ENCODE assay signal across 10 cellular contexts in the genomic region with DNA sequence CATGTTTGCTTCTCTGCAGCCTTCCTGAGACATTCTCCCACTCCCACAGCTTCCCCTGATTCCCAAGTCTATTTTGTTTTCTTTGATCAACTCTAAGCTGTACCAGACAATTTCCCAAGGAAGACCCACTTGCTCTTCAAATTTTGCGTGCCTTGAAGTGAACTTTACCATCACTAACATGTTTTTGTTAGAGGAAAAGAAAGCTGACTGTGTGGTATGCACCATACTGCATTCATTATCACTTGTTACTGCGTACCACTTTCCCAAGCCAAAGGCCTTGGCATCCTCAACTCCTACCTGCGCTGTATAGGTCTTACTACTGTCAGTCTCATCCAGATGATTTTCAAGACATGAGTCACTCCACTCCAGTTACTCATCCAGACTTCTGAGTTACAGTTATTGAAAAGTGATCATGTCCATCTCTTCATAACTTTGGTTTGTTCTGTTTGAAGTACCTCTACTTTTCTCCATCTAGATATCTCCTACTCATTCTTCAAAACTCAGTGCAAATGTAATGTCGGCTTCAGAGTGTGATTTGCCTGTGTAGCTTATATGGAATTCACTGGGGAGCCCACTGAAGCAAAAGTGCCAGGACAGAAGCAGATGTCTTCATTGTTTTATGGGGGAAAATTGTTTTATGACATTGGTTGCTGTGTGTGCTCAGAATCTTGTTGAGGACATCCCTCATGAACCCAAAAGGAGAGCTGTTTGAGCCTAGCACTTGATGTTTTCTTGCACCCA. TPM values are rescaled to one million over a fixed set of nuclear protein-coding genes. Genes with fewer than 3 reads are reported as not detected.
DNase-seq lines count a peak whose midpoint lies in the region; ATAC-seq, FAIRE-seq and TF ChIP-seq lines count a peak whose summit lies in the region.
"Had no signal": no experiment of that assay in that cellular context is flagged by ENCODE, and none has a peak within 500 bp of the region (broad histone marks: within the 10 kb centered on the region; RNA-seq: fewer than 3 reads in every experiment).

No MANE protein-coding gene starts in this region.

- TF ChIP-seq RAD21 in K562 (CRISPR knock-in tag; conservative IDR thresholded peaks at IDR 0.05 in 1 of 2, IDR thresholded peaks at IDR 0.05 in 1 of 2), result no peak

- H3K27ac Mint-ChIP-seq in activated CD8-positive, alpha-beta T cell treated with anti-CD3 and anti-CD28 coated beads for 36 hours, result peak overlapping the region; percentile 99
- H3K27ac Mint-ChIP-seq in activated CD8-positive, alpha-beta T cell treated with anti-CD3 and anti-CD28 coated beads, Interleukin-2, amount 10 ng/mL, durations not matched to agents 7 days and 5 days, result no peak overlapping the region

- H3K9ac ChIP-seq in K562 (ENCODE audit: insufficient read depth in 1 of 2, low read depth in 2 of 2, low read length in 2 of 2) (no peak overlapping the region), skeletal muscle tissue (ENCODE audit: low read depth in 1 of 3, low read length in 3 of 3) (no peak overlapping the region)

- DNase-seq in activated CD8-positive, alpha-beta T cell treated with anti-CD3 and anti-CD28 coated beads for 36 hours, result no peak
- no peak for DNase-seq in activated CD8-positive, alpha-beta T cell treated with anti-CD3 and anti-CD28 coated beads, Interleukin-2, amount 10 ng/mL, durations not matched to agents 7 days and 5 days
- DNase-seq in NCI-H460 (ENCODE audit: extremely low read depth, low read depth), result peak; percentile 24
- DNase-seq in K562 (ENCODE audit: extremely low read depth in 1 of 4, low spot score in 3 of 4), result peak in 3 of 4 experiments; percentile 17 to 61 (median 23)
- DNase-seq in activated gamma-delta T cell treated with Interleukin-2 at 50 U/mL for 16 hours, result no peak
- DNase-seq in NCI-H1436 treated with DMSO at 0.1 percent for 48 hours (lab: John Stamatoyannopoulos, UW), result no peak
- DNase-seq: NCI-H1092 had no signal

- H3K4me1 ChIP-seq in K562 (replicated peaks in 1 of 2; ENCODE audit: control insufficient read depth in 2 of 2, insufficient read depth in 2 of 2, low read length in 2 of 2), result peaks cover 0 to 24% of the 10 kb centered on the region in 2 experiments; a peak in 2 of 5 replicates
- H3K4me1 ChIP-seq in skeletal muscle tissue (ENCODE audit: control insufficient read depth in 3 of 3, insufficient read depth in 3 of 3, low read length in 3 of 3), result peaks cover 17 to 38% (median 21%) of the 10 kb centered on the region in 3 donors

- POLR2A ChIA-PET in activated CD8-positive, alpha-beta T cell treated with anti-CD3 and anti-CD28 coated beads for 36 hours (lab: Charles Lee), result interaction anchor here (0.9 to 4.4 kb wide), 9 partner anchors 9 to 1134 kb away, joined by 3 to 22 read pairs (median 4); partner anchors contain the start of gene SLC18B1
- POLR2A ChIA-PET in activated CD8-positive, alpha-beta T cell treated with anti-CD3 and anti-CD28 coated beads, Interleukin-2, amount 10 ng/mL, durations not matched to agents 7 days and 5 days (lab: Charles Lee), result interaction anchor here (1.2 kb wide), 1 partner anchor 306 kb away, joined by 3 read pairs; no protein-coding TSS in a partner anchor
- POLR2A ChIA-PET in K562 (lab: Yijun Ruan, JAX), result interaction anchor here (1.0 to 1.2 kb wide), 2 partner anchors 9 to 20 kb away, joined by 4 read pairs; no protein-coding TSS in a partner anchor

- H3K4me2 ChIP-seq in K562 (ENCODE audit: insufficient read depth, low read length), result no peak overlapping the region

- no peaks in the 10 kb centered on the region for H3K9me3 Mint-ChIP-seq in activated CD8-positive, alpha-beta T cell treated with anti-CD3 and anti-CD28 coated beads for 36 hours
- H3K9me3 Mint-ChIP-seq in activated CD8-positive, alpha-beta T cell treated with anti-CD3 and anti-CD28 coated beads, Interleukin-2, amount 10 ng/mL, durations not matched to agents 7 days and 5 days (ENCODE audit: insufficient read depth), result no peaks in the 10 kb centered on the region

- TF ChIP-seq EP300 in K562 (IDR thresholded peaks at IDR 0.05; ENCODE audit: low read length), result no peak

- H2AFZ ChIP-seq in K562 (ENCODE audit: low read depth, low read length), result no peak overlapping the region

- H3K9me3 ChIP-seq in K562 (replicated peaks; ENCODE audit: control insufficient read depth, insufficient read depth, low read depth, low read length), result no peaks in the 10 kb centered on the region
- H3K9me3 ChIP-seq in skeletal muscle tissue (ENCODE audit: control insufficient read depth in 3 of 3, low read length in 3 of 3), result no peaks in the 10 kb centered on the region

- H4K20me1 ChIP-seq in K562 (replicated peaks; ENCODE audit: control insufficient read depth, insufficient read depth, low read length), result peaks cover 42% of the 10 kb centered on the region

- 17% methylated on average over 4 of the region's 4 CpGs for WGBS in K562 (ENCODE audit: insufficient coverage, low coverage, missing lambda C conversion rate)

- H3K36me3 ChIP-seq in K562 (ENCODE audit: control insufficient read depth, insufficient read depth, low read length), result peaks cover 41% of the 10 kb centered on the region
- peaks cover 2 to 31% (median 4%) of the 10 kb centered on the region in 3 donors for H3K36me3 ChIP-seq in skeletal muscle tissue (ENCODE audit: control insufficient read depth in 3 of 3, insufficient read depth in 3 of 3, low read length in 3 of 3)

- H3K4me3 ChIP-seq in K562, result no peak overlapping the region
- no peak overlapping the region for H3K4me3 ChIP-seq in skeletal muscle tissue (ENCODE audit: low read length in 3 of 3)

- intact Hi-C loops in activated CD8-positive, alpha-beta T cell treated with anti-CD3 and anti-CD28 coated beads for 36 hours (cut with micrococcal nuclease), result loop anchor here (5.0 kb wide), 1 partner anchor 143 kb away; no protein-coding TSS in a partner anchor
- intact Hi-C loops in K562 (cut with micrococcal nuclease), result loop anchor here (5.0 to 10.0 kb wide), 2 partner anchors 155 to 287 kb away; no protein-coding TSS in a partner anchor

- no peaks in the 10 kb centered on the region for H3K27me3 ChIP-seq in K562 (ENCODE audit: control insufficient read depth in 2 of 2, insufficient read depth in 2 of 2, low read length in 2 of 2)
- H3K27me3 ChIP-seq in skeletal muscle tissue (ENCODE audit: control insufficient read depth in 3 of 3, insufficient read depth in 3 of 3, low read length in 3 of 3), result no peaks in the 10 kb centered on the region

- H3K4me1 Mint-ChIP-seq in activated CD8-positive, alpha-beta T cell treated with anti-CD3 and anti-CD28 coated beads for 36 hours (ENCODE audit: low read depth), result peaks cover 42% of the 10 kb centered on the region
- H3K4me1 Mint-ChIP-seq in activated CD8-positive, alpha-beta T cell treated with anti-CD3 and anti-CD28 coated beads, Interleukin-2, amount 10 ng/mL, durations not matched to agents 7 days and 5 days (ENCODE audit: low read depth), result peaks cover 49% of the 10 kb centered on the region

- FAIRE-seq in K562 (lab: Jason Lieb, UNC), result no peak

- H3K36me3 Mint-ChIP-seq in activated CD8-positive, alpha-beta T cell treated with anti-CD3 and anti-CD28 coated beads for 36 hours (ENCODE audit: low read depth), result peaks cover 49% of the 10 kb centered on the region
- H3K36me3 Mint-ChIP-seq in activated CD8-positive, alpha-beta T cell treated with anti-CD3 and anti-CD28 coated beads, Interleukin-2, amount 10 ng/mL, durations not matched to agents 7 days and 5 days (ENCODE audit: low read depth), result peaks cover 52% of the 10 kb centered on the region

- TF ChIP-seq CTCF in activated CD8-positive, alpha-beta T cell treated with anti-CD3 and anti-CD28 coated beads for 36 hours (IDR thresholded peaks at IDR 0.05), result no peak
- TF ChIP-seq CTCF in K562 (IDR thresholded peaks at IDR 0.05 in 2 of 3, conservative IDR thresholded peaks at IDR 0.05 in 1 of 3; ENCODE audit: insufficient read depth in 2 of 3, low read depth in 1 of 3, low read length in 3 of 3), result no peak

- peak; percentile 70 for TF ChIP-seq POLR2A in K562 (conservative IDR thresholded peaks at IDR 0.05)

- CTCF ChIA-PET in activated CD8-positive, alpha-beta T cell treated with anti-CD3 and anti-CD28 coated beads for 36 hours (lab: Charles Lee), result interaction anchor here (0.7 kb wide), 1 partner anchor 21 kb away, joined by 3 read pairs; the partner anchor contains the start of gene SLC18B1
- CTCF ChIA-PET in activated CD8-positive, alpha-beta T cell treated with anti-CD3 and anti-CD28 coated beads, Interleukin-2, amount 10 ng/mL, durations not matched to agents 7 days and 5 days (lab: Charles Lee), result interaction anchor here (1.0 kb wide), 1 partner anchor 540 kb away, joined by 3 read pairs; no protein-coding TSS in a partner anchor
- CTCF ChIA-PET in K562 (lab: Yijun Ruan, JAX; ENCODE audit: low intra/inter-chr PET ratio), result no interaction called here

- no peaks in the 10 kb centered on the region for H3K27me3 Mint-ChIP-seq in activated CD8-positive, alpha-beta T cell treated with anti-CD3 and anti-CD28 coated beads for 36 hours
- H3K27me3 Mint-ChIP-seq in activated CD8-positive, alpha-beta T cell treated with anti-CD3 and anti-CD28 coated beads, Interleukin-2, amount 10 ng/mL, durations not matched to agents 7 days and 5 days (ENCODE audit: low read depth), result no peaks in the 10 kb centered on the region

- peaks cover 34% of the 10 kb centered on the region for H3K79me2 ChIP-seq in K562 (ENCODE audit: control insufficient read depth, insufficient read depth, low read length)

- peak; percentile 21 for ATAC-seq in activated CD8-positive, alpha-beta T cell treated with anti-CD3 and anti-CD28 coated beads for 36 hours
- no peak for ATAC-seq in activated CD8-positive, alpha-beta T cell treated with anti-CD3 and anti-CD28 coated beads, Interleukin-2, amount 10 ng/mL, durations not matched to agents 7 days and 5 days
- ATAC-seq in K562, result peak; percentile 57
- no peak for ATAC-seq in HG03565 (IDR thresholded peaks at IDR 0.05; ENCODE audit: unreplicated experiment)

- in situ Hi-C loops in K562 (cut with MboI), result loop anchor here (10.0 to 25.0 kb wide), 3 partner anchors 735 to 1243 kb away; partner anchors contain the start of genes ENPP3, MED23 and SLC2A12

- no TSS peak for BruUV-seq in K562 (replicated peaks; lab: Mats Ljungman, UMichigan)

- H3K9me1 ChIP-seq in K562 (ENCODE audit: control insufficient read depth, insufficient read depth, low read length), result no peaks in the 10 kb centered on the region

- peak overlapping the region; percentile 49 for H3K4me3 Mint-ChIP-seq in activated CD8-positive, alpha-beta T cell treated with anti-CD3 and anti-CD28 coated beads for 36 hours
- no peak overlapping the region for H3K4me3 Mint-ChIP-seq in activated CD8-positive, alpha-beta T cell treated with anti-CD3 and anti-CD28 coated beads, Interleukin-2, amount 10 ng/mL, durations not matched to agents 7 days and 5 days

- H3K27ac ChIP-seq in K562 (ENCODE audit: extremely low read depth, low read depth, low read length) (no peak overlapping the region), skeletal muscle tissue (ENCODE audit: low read depth, low read length) (peak overlapping the region; percentile 10)
- H3K27ac ChIP-seq: C4-2B had no signal

RNA-seq across cellular contexts. Expression of gene RPS12, which starts 5.2 kb away (rescaled TPM):
- total RNA-seq in activated CD8-positive, alpha-beta T cell treated with anti-CD3 and anti-CD28 coated beads for 36 hours, result 1,000 to 10,000 TPM; 2,058 to 2,107 TPM
- 1,000 to 10,000 TPM; 1,299 to 1,346 TPM for total RNA-seq in activated CD8-positive, alpha-beta T cell treated with anti-CD3 and anti-CD28 coated beads, Interleukin-2, amount 10 ng/mL, durations not matched to agents 7 days and 5 days
- 2,409 and 2,686 TPM in 2 replicates for total RNA-seq in NCI-H460 (2014; rRNA removed; shearing (Covaris generic))
- 1,153 and 1,459 TPM in 2 replicates for polyA plus RNA-seq in NCI-H460 (2014; cell fraction: nucleus; rRNA removed)
- total RNA-seq in K562 (2011; cell fraction: chromatin; rRNA removed; ENCODE audit: low replicate concordance), result 363 and 458 TPM in 2 replicates
- total RNA-seq in K562 (2011; cell fraction: nucleolus; rRNA removed), result 943 and 1,017 TPM in 2 replicates
- total RNA-seq in K562 (2011; cell fraction: nucleoplasm; rRNA removed), result 1,246 and 2,729 TPM in 2 replicates
- 2,497 and 2,891 TPM in 2 replicates for total RNA-seq in K562 (2014; rRNA removed)
- total RNA-seq in K562 (2014; rRNA removed; fragmentation: Illumina TruSeq; extraction: Trizol), result 3,394 and 3,487 TPM in 2 replicates
- total RNA-seq in K562 (2015; rRNA removed; fragmentation: Illumina TruSeq; extraction: Trizol), result 2,347 and 2,541 TPM in 2 replicates
- 1,973 and 2,048 TPM in 2 replicates for total RNA-seq in K562 (2021)
- 5,249 and 6,224 TPM in 2 replicates for polyA plus RNA-seq in K562 (2011; rRNA removed)
- 7,336 and 9,426 TPM in 2 replicates for polyA plus RNA-seq in K562 (2011; cell fraction: cytosol; rRNA removed)
- polyA plus RNA-seq in K562 (2011; cell fraction: nucleus; rRNA removed), result 1,942 and 2,998 TPM in 2 replicates
- 4,153 and 5,760 TPM in 2 replicates for polyA plus RNA-seq in K562 (2012)
- 1,443 and 1,772 TPM in 2 replicates for polyA plus RNA-seq in K562 (2014; fragmentation: Illumina TruSeq; extraction: Trizol)
- polyA plus RNA-seq in K562 (2014; fragmentation: Nextera tagmentation; extraction: Ambion mirVana), result 1,000 to 10,000 TPM; 2,016 to 3,006 TPM
- 2,945 and 3,407 TPM in 2 replicates for polyA plus RNA-seq in K562 (2014; rRNA removed)
- 3,452 and 4,777 TPM in 2 replicates for polyA minus RNA-seq in K562 (2011; rRNA and poly(A)+ RNA removed)
- 1,188 and 1,495 TPM in 2 replicates for polyA minus RNA-seq in K562 (2011; cell fraction: cytosol; rRNA and poly(A)+ RNA removed)
- polyA minus RNA-seq in K562 (2011; cell fraction: nucleus; rRNA and poly(A)+ RNA removed), result 441 and 725 TPM in 2 replicates
- 1,506 TPM for total RNA-seq in skeletal muscle tissue

RNA-seq across cellular contexts. Expression of gene SLC18B1, which starts 21.1 kb away (rescaled TPM):
- 1 to 10 TPM; 7.0 to 8.5 TPM for total RNA-seq in activated CD8-positive, alpha-beta T cell treated with anti-CD3 and anti-CD28 coated beads for 36 hours
- 1 to 10 TPM; 6.0 to 6.3 TPM for total RNA-seq in activated CD8-positive, alpha-beta T cell treated with anti-CD3 and anti-CD28 coated beads, Interleukin-2, amount 10 ng/mL, durations not matched to agents 7 days and 5 days
- total RNA-seq in NCI-H460 (2014; rRNA removed; shearing (Covaris generic)), result 21.2 and 21.3 TPM in 2 replicates
- polyA plus RNA-seq in NCI-H460 (2014; cell fraction: nucleus; rRNA removed), result 18.7 and 34.1 TPM in 2 replicates
- total RNA-seq in K562 (2011; cell fraction: chromatin; rRNA removed; ENCODE audit: low replicate concordance), result 47.9 and 106 TPM in 2 replicates
- 38.9 and 46.3 TPM in 2 replicates for total RNA-seq in K562 (2011; cell fraction: nucleolus; rRNA removed)
- total RNA-seq in K562 (2011; cell fraction: nucleoplasm; rRNA removed), result 71.7 and 73.2 TPM in 2 replicates
- total RNA-seq in K562 (2014; rRNA removed) (26.4 and 28.2 TPM in 2 replicates), K562 (2014; rRNA removed; fragmentation: Illumina TruSeq; extraction: Trizol) (44.7 and 49.6 TPM in 2 replicates), K562 (2015; rRNA removed; fragmentation: Illumina TruSeq; extraction: Trizol) (19.5 and 23.5 TPM in 2 replicates), K562 (2021) (33.2 and 37.5 TPM in 2 replicates), skeletal muscle tissue (12.0 TPM)
- polyA plus RNA-seq in K562 (2011; rRNA removed) (25.7 and 49.1 TPM in 2 replicates), K562 (2014; fragmentation: Illumina TruSeq; extraction: Trizol) (35.6 and 41.5 TPM in 2 replicates), K562 (2014; fragmentation: Nextera tagmentation; extraction: Ambion mirVana) (10 to 100 TPM; 10.4 to 14.5 TPM), K562 (2014; rRNA removed) (32.0 and 39.9 TPM in 2 replicates)
- polyA plus RNA-seq in K562 (2011; cell fraction: cytosol; rRNA removed), result 11.0 and 21.9 TPM in 2 replicates
- polyA plus RNA-seq in K562 (2011; cell fraction: nucleus; rRNA removed), result 29.5 and 34.9 TPM in 2 replicates
- 18.7 and 20.2 TPM in 2 replicates for polyA plus RNA-seq in K562 (2012)
- 27.6 and 41.0 TPM in 2 replicates for polyA minus RNA-seq in K562 (2011; rRNA and poly(A)+ RNA removed)
- 7.1 and 12.8 TPM in 2 replicates for polyA minus RNA-seq in K562 (2011; cell fraction: cytosol; rRNA and poly(A)+ RNA removed)
- 11.2 and 11.9 TPM in 2 replicates for polyA minus RNA-seq in K562 (2011; cell fraction: nucleus; rRNA and poly(A)+ RNA removed)

Comparison
In these comparisons a context has a peak if more than half of its experiments do, and no peak if none do; other contexts are left out.
1. ATAC-seq: peak in activated CD8-positive, alpha-beta T cell treated with anti-CD3 and anti-CD28 coated beads for 36 hours (single experiment) and K562 (single experiment); none in activated CD8-positive, alpha-beta T cell treated with anti-CD3 and anti-CD28 coated beads, Interleukin-2, amount 10 ng/mL, durations not matched to agents 7 days and 5 days (single experiment) and HG03565 (single experiment).
2. DNase-seq: peak in NCI-H460 (single experiment) and K562 (3 of 4); none in activated CD8-positive, alpha-beta T cell treated with anti-CD3 and anti-CD28 coated beads for 36 hours (single experiment), activated CD8-positive, alpha-beta T cell treated with anti-CD3 and anti-CD28 coated beads, Interleukin-2, amount 10 ng/mL, durations not matched to agents 7 days and 5 days (single experiment), activated gamma-delta T cell treated with Interleukin-2 at 50 U/mL for 16 hours (single experiment) and NCI-H1436 treated with DMSO at 0.1 percent for 48 hours (single experiment).